Comparison of ENCODE assay signal across 11 cellular contexts in genomic region chr1:8238141-8239038, GRCh38.
DNase-seq lines count a peak whose midpoint lies in the region; ATAC-seq, FAIRE-seq and TF ChIP-seq lines count a peak whose summit lies in the region.
"Had no signal": no experiment of that assay in that cellular context is flagged by ENCODE, and none has a peak within 500 bp of the region (broad histone marks: within the 10 kb centered on the region; RNA-seq: fewer than 3 reads in every experiment).

No MANE protein-coding gene starts in this region.

- no peak for TF ChIP-seq POLR2A in uterus (IDR thresholded peaks at IDR 0.05)

- H3K9me3 ChIP-seq in astrocyte (ENCODE audit: insufficient read depth, low read depth, low read length) (no peaks in the 10 kb centered on the region), uterus (no peaks in the 10 kb centered on the region)

- H3K36me3 Mint-ChIP-seq in activated CD4-positive, alpha-beta memory T cell treated with anti-CD3 and anti-CD28 coated beads for 36 hours = no peaks in the 10 kb centered on the region
- no peaks in the 10 kb centered on the region for H3K36me3 Mint-ChIP-seq in activated CD4-positive, alpha-beta memory T cell treated with anti-CD3 and anti-CD28 coated beads, Interleukin-2, amount 10 ng/mL, durations not matched to agents 7 days and 5 days (ENCODE audit: low read depth)
- H3K36me3 Mint-ChIP-seq in astrocyte (ENCODE audit: low read depth, unreplicated experiment) = no peaks in the 10 kb centered on the region

- H3K4me3 ChIP-seq in astrocyte (ENCODE audit: insufficient read depth, low read depth, low read length) = no peak overlapping the region
- H3K4me3 ChIP-seq in uterus = no peak overlapping the region

- FAIRE-seq in astrocyte (lab: Jason Lieb, UNC) = peak; percentile 87

- peaks cover 2% of the 10 kb centered on the region for H3K4me1 Mint-ChIP-seq in activated CD4-positive, alpha-beta memory T cell treated with anti-CD3 and anti-CD28 coated beads for 36 hours (ENCODE audit: low read depth)
- H3K4me1 Mint-ChIP-seq in activated CD4-positive, alpha-beta memory T cell treated with anti-CD3 and anti-CD28 coated beads, Interleukin-2, amount 10 ng/mL, durations not matched to agents 7 days and 5 days = peaks cover 4% of the 10 kb centered on the region
- H3K4me1 Mint-ChIP-seq in astrocyte (ENCODE audit: low read depth, unreplicated experiment) = peaks cover 21% of the 10 kb centered on the region

- H3K36me3 ChIP-seq in astrocyte (ENCODE audit: insufficient read depth, low read length) (no peaks in the 10 kb centered on the region), uterus (no peaks in the 10 kb centered on the region)

- H3K27ac ChIP-seq in astrocyte (ENCODE audit: low read depth, low read length) (peak overlapping the region; percentile 78), uterus (peak overlapping the region; percentile 15 to 16)

- H3K27me3 Mint-ChIP-seq in activated CD4-positive, alpha-beta memory T cell treated with anti-CD3 and anti-CD28 coated beads for 36 hours = peaks cover 5% of the 10 kb centered on the region
- peaks cover 5% of the 10 kb centered on the region for H3K27me3 Mint-ChIP-seq in activated CD4-positive, alpha-beta memory T cell treated with anti-CD3 and anti-CD28 coated beads, Interleukin-2, amount 10 ng/mL, durations not matched to agents 7 days and 5 days
- no peaks in the 10 kb centered on the region for H3K27me3 Mint-ChIP-seq in astrocyte (ENCODE audit: low read depth, unreplicated experiment)

- no peak for DNase-seq in activated CD4-positive, alpha-beta memory T cell treated with anti-CD3 and anti-CD28 coated beads for 36 hours
- no peak for DNase-seq in activated CD4-positive, alpha-beta memory T cell treated with anti-CD3 and anti-CD28 coated beads, Interleukin-2, amount 10 ng/mL, durations not matched to agents 7 days and 5 days
- DNase-seq in astrocyte (ENCODE audit: low read depth) (peak; percentile 98), islet precursor cell (peak; percentile 59), uterus (no peak), NCI-H446 (lab: John Stamatoyannopoulos, UW) (no peak)
- DNase-seq: activated gamma-delta T cell treated with Interleukin-2 at 50 U/mL for 16 hours, AML-193, kidney glomerular epithelial cell had no signal

- H4K20me1 ChIP-seq in astrocyte (ENCODE audit: insufficient read depth, low read length) = no peaks in the 10 kb centered on the region

- no peaks in the 10 kb centered on the region for H3K9me3 Mint-ChIP-seq in activated CD4-positive, alpha-beta memory T cell treated with anti-CD3 and anti-CD28 coated beads for 36 hours
- H3K9me3 Mint-ChIP-seq in activated CD4-positive, alpha-beta memory T cell treated with anti-CD3 and anti-CD28 coated beads, Interleukin-2, amount 10 ng/mL, durations not matched to agents 7 days and 5 days = no peaks in the 10 kb centered on the region
- no peaks in the 10 kb centered on the region for H3K9me3 Mint-ChIP-seq in astrocyte (ENCODE audit: unreplicated experiment)

- ATAC-seq in HG02970 (IDR thresholded peaks at IDR 0.05; ENCODE audit: low FRiP score, unreplicated experiment) (no peak), SK-N-SH treated with all-trans-retinoic acid at 6 μM for 48 hours (no peak; the same call in 2 of the 3 replicates)

- no peak overlapping the region for H3K4me3 Mint-ChIP-seq in activated CD4-positive, alpha-beta memory T cell treated with anti-CD3 and anti-CD28 coated beads for 36 hours
- H3K4me3 Mint-ChIP-seq in activated CD4-positive, alpha-beta memory T cell treated with anti-CD3 and anti-CD28 coated beads, Interleukin-2, amount 10 ng/mL, durations not matched to agents 7 days and 5 days = no peak overlapping the region
- no peak overlapping the region for H3K4me3 Mint-ChIP-seq in astrocyte (ENCODE audit: unreplicated experiment)

- H3K27me3 ChIP-seq in astrocyte (ENCODE audit: insufficient read depth, low read length) (no peaks in the 10 kb centered on the region), uterus (no peaks in the 10 kb centered on the region)

- TF ChIP-seq CTCF in astrocyte (IDR thresholded peaks at IDR 0.05; ENCODE audit: insufficient read depth, low read depth, low read length) (no peak), uterus (IDR thresholded peaks at IDR 0.05) (no peak)

- POLR2A ChIA-PET in activated CD4-positive, alpha-beta memory T cell treated with anti-CD3 and anti-CD28 coated beads for 36 hours (lab: Charles Lee) = interaction anchor here (0.7 kb wide), 1 partner anchor 76 kb away, joined by 3 read pairs; no protein-coding TSS in a partner anchor
- POLR2A ChIA-PET in activated CD4-positive, alpha-beta memory T cell treated with anti-CD3 and anti-CD28 coated beads, Interleukin-2, amount 10 ng/mL, durations not matched to agents 7 days and 5 days (lab: Charles Lee) = no interaction called here

- CTCF ChIA-PET in activated CD4-positive, alpha-beta memory T cell treated with anti-CD3 and anti-CD28 coated beads for 36 hours (lab: Charles Lee) = no interaction called here
- CTCF ChIA-PET in activated CD4-positive, alpha-beta memory T cell treated with anti-CD3 and anti-CD28 coated beads, Interleukin-2, amount 10 ng/mL, durations not matched to agents 7 days and 5 days (lab: Charles Lee) = no interaction called here

- peaks cover 16% of the 10 kb centered on the region for H3K4me1 ChIP-seq in astrocyte (ENCODE audit: insufficient read depth, low read length)
- H3K4me1 ChIP-seq in uterus = no peaks in the 10 kb centered on the region

- H3K4me2 ChIP-seq in astrocyte (ENCODE audit: low read length) = peak overlapping the region; percentile 74

- H3K27ac Mint-ChIP-seq in activated CD4-positive, alpha-beta memory T cell treated with anti-CD3 and anti-CD28 coated beads for 36 hours = peak overlapping the region; percentile 38
- no peak overlapping the region for H3K27ac Mint-ChIP-seq in activated CD4-positive, alpha-beta memory T cell treated with anti-CD3 and anti-CD28 coated beads, Interleukin-2, amount 10 ng/mL, durations not matched to agents 7 days and 5 days
- peak overlapping the region; percentile 96 for H3K27ac Mint-ChIP-seq in astrocyte (ENCODE audit: unreplicated experiment)

- intact Hi-C loops in activated CD4-positive, alpha-beta memory T cell treated with anti-CD3 and anti-CD28 coated beads for 36 hours (cut with micrococcal nuclease) = no loop called here
- intact Hi-C loops in uterus (cut with DNase I; ENCODE audit: low total_unique reads) = no loop called here

- H2AFZ ChIP-seq in astrocyte (ENCODE audit: low read depth, low read length) = peak overlapping the region; percentile 7

- peak overlapping the region; percentile 69 for H3K9ac ChIP-seq in astrocyte (ENCODE audit: low read length)

- H3K79me2 ChIP-seq in astrocyte (ENCODE audit: insufficient read depth, low read length) = no peaks in the 10 kb centered on the region

TF ChIP-seq in SK-N-SH treated with all-trans-retinoic acid at 6 μM for 48 hours, 23 proteins besides CTCF, POLR2A, EP300 and RAD21:
- TF ChIP-seq ZNF70 (CRISPR knock-in tag; IDR thresholded peaks at IDR 0.05) (no peak), ISL1 (CRISPR knock-in tag; IDR thresholded peaks at IDR 0.05) (no peak)

Comparison
In these comparisons a context has a peak if more than half of its experiments do, and no peak if none do; other contexts are left out.
1. DNase-seq: peak in astrocyte (single experiment) and islet precursor cell (single experiment); none in activated CD4-positive, alpha-beta memory T cell treated with anti-CD3 and anti-CD28 coated beads for 36 hours (single experiment), activated CD4-positive, alpha-beta memory T cell treated with anti-CD3 and anti-CD28 coated beads, Interleukin-2, amount 10 ng/mL, durations not matched to agents 7 days and 5 days (single experiment), uterus (0 of 2) and NCI-H446 (0 of 2).